Comparison of ENCODE assay signal across 8 cellular contexts in the genomic region with DNA sequence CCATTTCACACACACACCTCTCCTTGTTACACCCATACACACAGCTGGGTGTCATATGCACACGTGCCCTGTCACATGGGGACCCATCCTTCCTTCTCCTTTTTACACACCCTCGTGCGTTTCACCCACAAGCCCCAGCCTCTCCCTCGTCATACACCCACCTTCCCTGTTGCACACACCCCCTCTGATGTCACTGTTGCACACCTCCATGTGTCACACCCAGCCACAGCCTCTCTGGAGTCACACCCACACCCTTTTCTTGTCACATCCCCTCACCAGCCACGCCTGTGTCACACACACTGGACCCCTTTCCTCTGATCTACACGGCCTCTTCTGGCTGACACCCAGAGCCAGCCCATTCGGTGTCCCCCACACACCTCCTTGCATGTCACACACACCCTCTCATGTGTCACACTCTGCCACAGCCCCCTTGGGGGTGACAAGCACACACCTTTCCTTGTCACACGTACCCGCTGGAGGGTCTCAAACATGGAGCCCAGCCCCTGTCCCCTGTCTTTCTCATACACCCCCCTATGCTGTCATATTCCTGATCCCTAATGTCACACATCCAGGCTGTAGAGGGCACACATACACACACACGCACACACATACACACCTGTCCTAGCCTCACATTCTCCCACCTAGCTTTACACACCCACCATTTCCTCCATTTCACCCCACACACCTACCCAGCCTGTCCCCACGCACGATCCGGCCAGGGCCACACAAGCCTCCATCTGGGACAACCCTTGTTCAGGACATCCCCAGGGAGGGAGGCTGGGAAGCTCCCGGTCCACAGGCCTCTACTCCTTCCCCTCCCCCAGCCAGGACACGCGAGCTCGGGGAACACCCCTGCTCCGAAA. TPM values are rescaled to one million over a fixed set of nuclear protein-coding genes. Genes with fewer than 3 reads are reported as not detected.
DNase-seq lines count a peak whose midpoint lies in the region; ATAC-seq lines count a peak whose summit lies in the region.

No MANE protein-coding gene starts in this region.

- peak overlapping the region; percentile 31 for H3K27ac ChIP-seq in layer of hippocampus (ENCODE audit: low read depth, low read length)
- H3K27ac ChIP-seq in subcutaneous abdominal adipose tissue (ENCODE audit: low read depth, low read length): peak overlapping the region; percentile 77

- peaks cover 2 to 33% (median 19%) of the 10 kb centered on the region in 5 donors for H3K4me1 ChIP-seq in subcutaneous abdominal adipose tissue (ENCODE audit: control insufficient read depth in 5 of 5, insufficient read depth in 5 of 5, low read length in 5 of 5)

- DNase-seq in DMS79 treated with DMSO at 0.1 percent for 48 hours (lab: John Stamatoyannopoulos, UW) (peak; percentile 14), DMS79 (lab: John Stamatoyannopoulos, UW) (no peak), SHP77 (lab: John Stamatoyannopoulos, UW) (no peak), cerebellum (ENCODE audit: low spot score) (no peak), D341Med (ENCODE audit: low spot score) (no peak)
- DNase-seq in activated naive CD4-positive, alpha-beta T cell treated with anti-CD3 and anti-CD28 coated beads, Interleukin-2, amount 50 U/mL, for 72 hours (ENCODE audit: low spot score in 2 of 2): peak in 1 of 2 donors; percentile 10

- ATAC-seq in activated naive CD4-positive, alpha-beta T cell treated with anti-CD3 and anti-CD28 coated beads, Interleukin-2, amount 50 U/mL, for 72 hours: peak; percentile 61 to 66

- no peaks in the 10 kb centered on the region for H3K9me3 ChIP-seq in subcutaneous abdominal adipose tissue (ENCODE audit: control insufficient read depth in 5 of 5, low read length in 5 of 5)

- no peaks in the 10 kb centered on the region for H3K9me3 Mint-ChIP-seq in activated naive CD4-positive, alpha-beta T cell treated with anti-CD3 and anti-CD28 coated beads, Interleukin-2, amount 50 U/mL, for 72 hours

- no peaks in the 10 kb centered on the region for H3K36me3 Mint-ChIP-seq in activated naive CD4-positive, alpha-beta T cell treated with anti-CD3 and anti-CD28 coated beads, Interleukin-2, amount 50 U/mL, for 72 hours

- H3K9ac ChIP-seq in subcutaneous abdominal adipose tissue (ENCODE audit: low read length in 5 of 5): peak overlapping the region in 3 of 5 donors; percentile 3 to 79 (median 16)

- no peak overlapping the region for H3K27ac Mint-ChIP-seq in activated naive CD4-positive, alpha-beta T cell treated with anti-CD3 and anti-CD28 coated beads, Interleukin-2, amount 50 U/mL, for 72 hours

- H3K4me3 ChIP-seq in subcutaneous abdominal adipose tissue (ENCODE audit: low read depth in 1 of 5, low read length in 5 of 5): peak overlapping the region; percentile 33 to 84 (median 61)

- H3K27me3 ChIP-seq in layer of hippocampus (ENCODE audit: control insufficient read depth, insufficient read depth, low read length): peaks cover 2% of the 10 kb centered on the region
- H3K27me3 ChIP-seq in subcutaneous abdominal adipose tissue (ENCODE audit: control insufficient read depth in 5 of 5, insufficient read depth in 4 of 5, low read length in 5 of 5): peaks cover 32 to 46% (median 35%) of the 10 kb centered on the region in 5 donors

- H3K36me3 ChIP-seq in subcutaneous abdominal adipose tissue (ENCODE audit: control insufficient read depth in 5 of 5, insufficient read depth in 5 of 5, low read length in 5 of 5): peaks cover 0 to 3% (median 0%) of the 10 kb centered on the region in 5 donors

RNA-seq across cellular contexts. Expression of a gene that starts 1.4 kb away (rescaled TPM):
- total RNA-seq in activated naive CD4-positive, alpha-beta T cell treated with anti-CD3 and anti-CD28 coated beads, Interleukin-2, amount 50 U/mL, for 72 hours: under 1 TPM in 1 of 2 donors, not detected in 1; 0.08 TPM
- 17.5 TPM for total RNA-seq in cerebellum

RNA-seq across cellular contexts. Expression of a gene that starts 23.0 kb away (rescaled TPM):
- 10 to 100 TPM; 29.3 to 34.4 TPM for total RNA-seq in activated naive CD4-positive, alpha-beta T cell treated with anti-CD3 and anti-CD28 coated beads, Interleukin-2, amount 50 U/mL, for 72 hours
- 5.5 TPM for total RNA-seq in cerebellum

RNA-seq across cellular contexts. Expression of a gene that starts 50.5 kb away (rescaled TPM):
- not detected for total RNA-seq in activated naive CD4-positive, alpha-beta T cell treated with anti-CD3 and anti-CD28 coated beads, Interleukin-2, amount 50 U/mL, for 72 hours
- total RNA-seq in cerebellum: not detected

RNA-seq across cellular contexts. Expression of a gene that starts 57.7 kb away (rescaled TPM):
- not detected for total RNA-seq in activated naive CD4-positive, alpha-beta T cell treated with anti-CD3 and anti-CD28 coated beads, Interleukin-2, amount 50 U/mL, for 72 hours
- total RNA-seq in cerebellum: not detected

Comparison
In these comparisons a context has a peak if more than half of its experiments do, and no peak if none do; other contexts are left out.
1. RNA of a gene that starts 1.4 kb away (total RNA-seq): 17.5 TPM in cerebellum (single experiment); 0.08 TPM in activated naive CD4-positive, alpha-beta T cell treated with anti-CD3 and anti-CD28 coated beads, Interleukin-2, amount 50 U/mL, for 72 hours; every median in the first group is over 10 times any median in the second.